ENCODE assay signal across 28 cellular contexts in the genomic region with DNA sequence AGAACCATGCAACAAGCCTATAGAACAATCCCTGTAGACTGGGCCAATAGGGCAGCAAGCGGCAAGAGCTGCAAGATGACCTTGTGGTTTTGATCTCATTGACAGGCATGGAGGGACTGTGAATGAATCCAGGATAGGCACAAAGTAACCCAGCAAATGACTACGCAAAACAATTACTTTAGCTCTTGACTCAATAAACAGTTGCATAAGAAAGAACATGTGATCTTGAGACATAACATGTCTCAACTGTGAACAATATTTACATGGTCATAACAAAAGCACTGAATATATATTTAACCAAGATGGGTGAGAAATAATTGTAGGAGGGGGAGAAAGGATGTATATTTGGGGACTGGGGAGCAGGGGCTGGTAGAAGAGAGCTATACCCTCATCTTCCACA.
"Had no signal": no experiment of that assay in that cellular context is flagged by ENCODE, and none has a peak within 500 bp of the region (broad histone marks: within the 10 kb centered on the region; RNA-seq: fewer than 3 reads in every experiment).

No MANE protein-coding gene starts in this region.

- H3K9me3 Mint-ChIP-seq: activated CD4-positive, alpha-beta T cell treated with anti-CD3 and anti-CD28 coated beads, Interleukin-2, amount 10 ng/mL, durations not matched to agents 24 days and 14 days; activated naive CD4-positive, alpha-beta T cell treated with anti-CD3 and anti-CD28 coated beads, Interleukin-2, amount 10 ng/mL, durations not matched to agents 7 days and 5 days; activated naive CD8-positive, alpha-beta T cell treated with anti-CD3 and anti-CD28 coated beads, Interleukin-2, amount 10 ng/mL, durations not matched to agents 7 days and 5 days; activated T-helper 1 cell treated with anti-CD3 and anti-CD28 coated beads, Interleukin-12 subunit alpha, Interleukin-12 subunit beta, Interleukin-2, Interleukin-4 antibody, amounts not matched to agents 30 ng/mL and 10 ng/mL and 1 ng/mL, durations not matched to agents 14 hours and 24 hours and 36 hours; central memory CD8-positive, alpha-beta T cell; natural killer cell treated with Interleukin-12 subunit alpha and Interleukin-12 subunit beta and Interleukin-15 and Interleukin-18, amount 100 ng/mL, for 72 hours; T-helper 1 cell treated with Interleukin-12 subunit alpha and Interleukin-12 subunit beta and Interleukin-4 antibody, amounts not matched to agents 30 μg/mL and 1 μg/mL, for 36 hours had no signal

- H3K4me1 Mint-ChIP-seq: activated CD4-positive, alpha-beta T cell treated with anti-CD3 and anti-CD28 coated beads, Interleukin-2, amount 10 ng/mL, durations not matched to agents 24 days and 14 days; activated naive CD4-positive, alpha-beta T cell treated with anti-CD3 and anti-CD28 coated beads, Interleukin-2, amount 10 ng/mL, durations not matched to agents 7 days and 5 days; activated naive CD8-positive, alpha-beta T cell treated with anti-CD3 and anti-CD28 coated beads, Interleukin-2, amount 10 ng/mL, durations not matched to agents 7 days and 5 days; central memory CD8-positive, alpha-beta T cell had no signal

- H3K27ac Mint-ChIP-seq: activated CD4-positive, alpha-beta memory T cell treated with anti-CD3 and anti-CD28 coated beads for 36 hours; activated CD4-positive, alpha-beta T cell treated with anti-CD3 and anti-CD28 coated beads, Interleukin-2, amount 10 ng/mL, durations not matched to agents 24 days and 14 days; activated naive CD4-positive, alpha-beta T cell treated with anti-CD3 and anti-CD28 coated beads, Interleukin-2, amount 10 ng/mL, durations not matched to agents 7 days and 5 days; activated naive CD8-positive, alpha-beta T cell treated with anti-CD3 and anti-CD28 coated beads, Interleukin-2, amount 10 ng/mL, durations not matched to agents 7 days and 5 days; activated T-helper 1 cell treated with anti-CD3 and anti-CD28 coated beads, Interleukin-12 subunit alpha, Interleukin-12 subunit beta, Interleukin-2, Interleukin-4 antibody, amounts not matched to agents 30 ng/mL and 10 ng/mL and 1 ng/mL, durations not matched to agents 14 hours and 24 hours and 36 hours; natural killer cell treated with Interleukin-12 subunit alpha and Interleukin-12 subunit beta and Interleukin-15 and Interleukin-18, amount 100 ng/mL, for 72 hours; T-helper 1 cell treated with Interleukin-12 subunit alpha and Interleukin-12 subunit beta and Interleukin-4 antibody, amounts not matched to agents 30 μg/mL and 1 μg/mL, for 36 hours had no signal

- H3K27me3 ChIP-seq: spleen, tibial nerve had no signal

- H3K27me3 Mint-ChIP-seq: activated CD4-positive, alpha-beta memory T cell treated with anti-CD3 and anti-CD28 coated beads for 36 hours; activated CD4-positive, alpha-beta T cell treated with anti-CD3 and anti-CD28 coated beads, Interleukin-2, amount 10 ng/mL, durations not matched to agents 24 days and 14 days; activated naive CD4-positive, alpha-beta T cell treated with anti-CD3 and anti-CD28 coated beads, Interleukin-2, amount 10 ng/mL, durations not matched to agents 7 days and 5 days; activated naive CD8-positive, alpha-beta T cell treated with anti-CD3 and anti-CD28 coated beads, Interleukin-2, amount 10 ng/mL, durations not matched to agents 7 days and 5 days; central memory CD8-positive, alpha-beta T cell had no signal

- ATAC-seq: heart right ventricle; mucosa of descending colon; natural killer cell treated with Interleukin-12 subunit alpha and Interleukin-12 subunit beta and Interleukin-15 and Interleukin-18, amount 100 ng/mL, for 72 hours; right cardiac atrium had no signal

- H3K9me3 ChIP-seq: heart right ventricle, left ventricle myocardium inferior, mucosa of descending colon, spleen, tibial nerve had no signal

- H3K27ac ChIP-seq: heart right ventricle, left ventricle myocardium inferior, spleen, tibial nerve had no signal

- H3K36me3 Mint-ChIP-seq: activated CD4-positive, alpha-beta memory T cell treated with anti-CD3 and anti-CD28 coated beads for 36 hours; activated naive CD4-positive, alpha-beta T cell treated with anti-CD3 and anti-CD28 coated beads, Interleukin-2, amount 10 ng/mL, durations not matched to agents 7 days and 5 days; activated naive CD8-positive, alpha-beta T cell treated with anti-CD3 and anti-CD28 coated beads, Interleukin-2, amount 10 ng/mL, durations not matched to agents 7 days and 5 days; natural killer cell treated with Interleukin-12 subunit alpha and Interleukin-12 subunit beta and Interleukin-15 and Interleukin-18, amount 100 ng/mL, for 72 hours had no signal

- DNase-seq: activated CD4-positive, alpha-beta memory T cell treated with anti-CD3 and anti-CD28 coated beads for 36 hours; activated CD4-positive, alpha-beta T cell treated with anti-CD3 and anti-CD28 coated beads, Interleukin-2, amount 10 ng/mL, durations not matched to agents 24 days and 14 days; activated CD4-positive, CD25-positive, alpha-beta regulatory T cell treated with anti-CD3 and anti-CD28 coated beads, Interleukin-2, amount 50 U/mL, for 72 hours; activated CD8-positive, alpha-beta memory T cell treated with anti-CD3 and anti-CD28 coated beads, Interleukin-2, amount 50 U/mL, for 4 hours; activated gamma-delta T cell; activated naive CD4-positive, alpha-beta T cell treated with anti-CD3 and anti-CD28 coated beads, Interleukin-2, amount 10 ng/mL, durations not matched to agents 7 days and 5 days; activated naive CD8-positive, alpha-beta T cell treated with anti-CD3 and anti-CD28 coated beads, Interleukin-2, amount 10 ng/mL, durations not matched to agents 7 days and 5 days; activated T-cell treated with anti-CD3 and anti-CD28 coated beads, Interleukin-2, amount 50 U/mL, for 1 hour; amygdala; dermis blood vessel endothelial cell; effector CD4-positive, alpha-beta T cell; foreskin melanocyte; heart right ventricle; left ventricle myocardium inferior; mucosa of descending colon; posterior cingulate gyrus; right cardiac atrium; spleen; stimulated activated naive CD4-positive, alpha-beta T cell treated with Interleukin-2 at 50 U/mL for 16 hours; T-helper 9 cell had no signal

- H3K4me1 ChIP-seq: heart right ventricle, left ventricle myocardium inferior, spleen had no signal

- H3K4me3 Mint-ChIP-seq: activated CD4-positive, alpha-beta memory T cell treated with anti-CD3 and anti-CD28 coated beads for 36 hours; activated CD4-positive, alpha-beta T cell treated with anti-CD3 and anti-CD28 coated beads, Interleukin-2, amount 10 ng/mL, durations not matched to agents 24 days and 14 days; activated naive CD4-positive, alpha-beta T cell treated with anti-CD3 and anti-CD28 coated beads, Interleukin-2, amount 10 ng/mL, durations not matched to agents 7 days and 5 days; activated naive CD8-positive, alpha-beta T cell treated with anti-CD3 and anti-CD28 coated beads, Interleukin-2, amount 10 ng/mL, durations not matched to agents 7 days and 5 days; activated T-helper 1 cell treated with anti-CD3 and anti-CD28 coated beads, Interleukin-12 subunit alpha, Interleukin-12 subunit beta, Interleukin-2, Interleukin-4 antibody, amounts not matched to agents 30 ng/mL and 10 ng/mL and 1 ng/mL, durations not matched to agents 14 hours and 24 hours and 36 hours; central memory CD8-positive, alpha-beta T cell; natural killer cell treated with Interleukin-12 subunit alpha and Interleukin-12 subunit beta and Interleukin-15 and Interleukin-18, amount 100 ng/mL, for 72 hours; T-helper 1 cell treated with Interleukin-12 subunit alpha and Interleukin-12 subunit beta and Interleukin-4 antibody, amounts not matched to agents 30 μg/mL and 1 μg/mL, for 36 hours had no signal

- H3K4me3 ChIP-seq: heart right ventricle, left ventricle myocardium inferior, lung, mucosa of descending colon, spleen, tibial nerve had no signal

- H3K36me3 ChIP-seq: heart right ventricle, left ventricle myocardium inferior, spleen, tibial nerve had no signal

- FAIRE-seq: colon, islet of Langerhans had no signal
